Comparison of ENCODE assay signal across 9 cellular contexts in the genomic region with DNA sequence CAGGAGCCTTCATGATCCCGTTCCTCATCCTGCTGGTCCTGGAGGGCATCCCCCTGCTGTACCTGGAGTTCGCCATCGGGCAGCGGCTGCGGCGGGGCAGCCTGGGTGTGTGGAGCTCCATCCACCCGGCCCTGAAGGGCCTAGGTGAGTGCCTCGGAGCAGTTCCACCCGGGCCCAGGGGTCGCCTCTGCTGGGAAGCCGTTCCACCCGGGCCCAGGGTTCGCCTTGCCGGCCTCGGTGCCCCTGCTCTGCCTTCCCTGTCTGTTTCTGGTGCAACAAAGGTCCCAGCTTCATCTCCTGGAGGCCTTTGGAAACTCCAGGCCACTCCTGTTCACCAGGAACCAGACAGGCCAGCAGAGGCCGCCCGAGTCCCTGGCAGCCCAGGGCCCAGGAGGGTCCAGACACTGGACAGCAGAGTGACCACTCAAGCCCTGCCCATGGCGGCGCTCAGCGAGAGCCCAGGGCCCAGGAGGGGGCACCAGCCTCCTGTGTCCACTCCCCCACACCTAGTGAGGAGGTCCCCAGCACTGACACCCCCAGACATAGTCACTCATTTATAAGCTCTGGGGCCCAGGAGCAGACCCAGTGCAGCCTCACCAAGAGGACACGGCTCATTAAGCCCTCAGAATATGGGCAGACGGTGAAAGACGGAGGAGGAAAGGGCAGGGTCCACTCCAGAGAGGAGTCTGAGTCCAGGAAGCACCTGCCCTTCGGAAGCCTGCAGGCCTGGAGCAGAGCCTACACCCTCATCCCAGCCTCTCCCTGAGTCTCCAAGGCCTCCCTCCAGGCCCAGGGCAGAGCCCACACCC. TPM values are rescaled to one million over a fixed set of nuclear protein-coding genes. Genes with fewer than 3 reads are reported as not detected.
DNase-seq lines count a peak whose midpoint lies in the region; ATAC-seq and TF ChIP-seq lines count a peak whose summit lies in the region.
"Had no signal": no experiment of that assay in that cellular context is flagged by ENCODE, and none has a peak within 500 bp of the region (broad histone marks: within the 10 kb centered on the region; RNA-seq: fewer than 3 reads in every experiment).

No MANE protein-coding gene starts in this region.

- peak overlapping the region; percentile 72 for H2AK9ac ChIP-seq in IMR-90 (replicated peaks; ENCODE audit: low read depth, low read length, poor library complexity)

- H2BK120ac ChIP-seq in IMR-90 (ENCODE audit: low read depth, low read length), result no peak overlapping the region
- no peak overlapping the region for H2BK120ac ChIP-seq in mesenchymal stem cell (ENCODE audit: low read depth, low read length)

- H4K5ac ChIP-seq in IMR-90 (ENCODE audit: low read depth, low read length), result no peak overlapping the region

- peak; percentile 38 for TF ChIP-seq CTCF in IMR-90 (conservative IDR thresholded peaks at IDR 0.05; ENCODE audit: low read depth, low read length)
- TF ChIP-seq CTCF in astrocyte of the spinal cord (IDR thresholded peaks at IDR 0.05; ENCODE audit: low read depth, low read length), result peak; percentile 51

- H3K4ac ChIP-seq in IMR-90 (ENCODE audit: low read depth, low read length), result no peak overlapping the region
- H3K4ac ChIP-seq in mesenchymal stem cell (ENCODE audit: low read depth in 1 of 2, low read length in 2 of 2), result no peak overlapping the region

- BruUV-seq in IMR-90 (replicated peaks; lab: Mats Ljungman, UMichigan), result no TSS peak

- H2BK15ac ChIP-seq in IMR-90 (ENCODE audit: low read depth, low read length) (no peak overlapping the region), mesenchymal stem cell (ENCODE audit: low read depth, poor library complexity, severe bottlenecking) (no peak overlapping the region)

- H3K9ac ChIP-seq in IMR-90 (ENCODE audit: low read depth, low read length) (no peak overlapping the region), mesenchymal stem cell (ENCODE audit: low read length) (no peak overlapping the region)

- DNase-seq in Caki2 (ENCODE audit: low read depth) (peak; percentile 32), IMR-90 (no peak), astrocyte of the spinal cord (ENCODE audit: low read depth, low spot score) (no peak), mesenchymal stem cell (peak; percentile 13), SJCRH30 (no peak)
- no peak for DNase-seq in stimulated activated CD4-positive, alpha-beta T cell treated with anti-CD3 and anti-CD28 coated beads, Interleukin-2, amount 100 ng/mL, for 48 hours

- intact Hi-C loops in IMR-90 (cut with micrococcal nuclease), result loop anchor here (2.0 kb wide), 1 partner anchor 432 kb away; no protein-coding TSS in a partner anchor

- H3K4me3 ChIP-seq in IMR-90 (ENCODE audit: insufficient read depth, low read depth, low read length), result no peak overlapping the region
- no peak overlapping the region for H3K4me3 ChIP-seq in astrocyte of the spinal cord (ENCODE audit: low read depth, low read length)
- no peak overlapping the region for H3K4me3 ChIP-seq in mesenchymal stem cell (ENCODE audit: insufficient read depth in 1 of 2, low read depth in 1 of 2, low read length in 2 of 2)
- H3K4me3 ChIP-seq in SJCRH30, result no peak overlapping the region

- H3K4me2 ChIP-seq in IMR-90 (ENCODE audit: low read depth, low read length) (no peak overlapping the region), mesenchymal stem cell (ENCODE audit: low read length, poor library complexity, severe bottlenecking) (no peak overlapping the region)

- H3K27me3 ChIP-seq in IMR-90 (ENCODE audit: control insufficient read depth, insufficient read depth, low read length) (peaks cover 28% of the 10 kb centered on the region; the same call in 1 of the 2 replicates), mesenchymal stem cell (ENCODE audit: control insufficient read depth in 1 of 2, insufficient read depth in 1 of 2, low read length in 2 of 2) (peaks cover 12 to 57% of the 10 kb centered on the region in 2 experiments), SJCRH30 (no peaks in the 10 kb centered on the region; the same call in 1 of the 2 replicates)

- H2AFZ ChIP-seq in IMR-90 (replicated peaks; ENCODE audit: low read length, poor library complexity) (no peak overlapping the region), mesenchymal stem cell (ENCODE audit: low read depth, low read length) (no peak overlapping the region)

- H4K91ac ChIP-seq in IMR-90 (ENCODE audit: insufficient read depth, low read depth, low read length) (no peak overlapping the region), mesenchymal stem cell (ENCODE audit: low read length) (no peak overlapping the region)

- H4K8ac ChIP-seq in IMR-90 (ENCODE audit: low read depth in 2 of 2, low read length in 2 of 2), result no peak overlapping the region
- no peak overlapping the region for H4K8ac ChIP-seq in mesenchymal stem cell (ENCODE audit: low read length)

- H3K79me1 ChIP-seq in IMR-90 (ENCODE audit: low read depth in 1 of 2, low read length in 2 of 2), result no peaks in the 10 kb centered on the region
- H3K79me1 ChIP-seq in mesenchymal stem cell (replicated peaks; ENCODE audit: low read length, poor library complexity, severe bottlenecking), result no peaks in the 10 kb centered on the region

- H3K27ac ChIP-seq in IMR-90 (ENCODE audit: insufficient read depth, low read length) (no peak overlapping the region), mesenchymal stem cell (ENCODE audit: low read length, poor library complexity, severe bottlenecking) (no peak overlapping the region), SJCRH30 (no peak overlapping the region)

- peaks cover 6% of the 10 kb centered on the region; the same call in 1 of the 2 replicates for H3K9me1 ChIP-seq in IMR-90 (ENCODE audit: insufficient read depth, low read length)

- peak; percentile 46 for TF ChIP-seq RAD21 in IMR-90 (IDR thresholded peaks at IDR 0.05; ENCODE audit: low read length)

- in situ Hi-C loops in Caki2 (cut with HindIII; ENCODE audit: low pct_unique_long_range_greater_than_20kb, low sequenced_read_pairs), result no loop called here
- in situ Hi-C loops in IMR-90 (cut with MboI; ENCODE audit: low sequenced_read_pairs), result no loop called here
- in situ Hi-C loops in astrocyte of the spinal cord (cut with HindIII; ENCODE audit: low sequenced_read_pairs), result no loop called here

- dilution Hi-C loops in IMR-90 (cut with HindIII; ENCODE audit: low sequenced_read_pairs, unreplicated experiment), result no loop called here

- POLR2A ChIA-PET in IMR-90 (lab: Charles Lee; ENCODE audit: unreplicated experiment), result no interaction called here

- ATAC-seq in IMR-90 (ENCODE audit: low read depth), result peak; percentile 72
- ATAC-seq in HG03342 (IDR thresholded peaks at IDR 0.05; ENCODE audit: unreplicated experiment), result no peak
- ATAC-seq in HG03354 (IDR thresholded peaks at IDR 0.05; ENCODE audit: poor library complexity, severe bottlenecking, unreplicated experiment), result no peak

- no peaks in the 10 kb centered on the region; the same call in 1 of the 2 replicates for H4K20me1 ChIP-seq in IMR-90 (ENCODE audit: insufficient read depth, low read length)

- no peak overlapping the region for H2BK12ac ChIP-seq in mesenchymal stem cell (ENCODE audit: low read length in 2 of 2)

- CTCF ChIA-PET in IMR-90 (lab: Yijun Ruan, JAX), result interaction anchor here (0.5 kb wide), 1 partner anchor 282 kb away, joined by 3 read pairs; no protein-coding TSS in a partner anchor

- H2BK5ac ChIP-seq in IMR-90 (ENCODE audit: low read depth, low read length, poor library complexity, severe bottlenecking), result no peak overlapping the region
- H2BK5ac ChIP-seq in mesenchymal stem cell (ENCODE audit: low read depth, low read length, poor library complexity, severe bottlenecking), result no peak overlapping the region

- H2AK5ac ChIP-seq in IMR-90 (ENCODE audit: low read depth, low read length) (no peak overlapping the region), mesenchymal stem cell (ENCODE audit: low read length, severe bottlenecking) (no peak overlapping the region)

- H3K4me1 ChIP-seq in IMR-90 (ENCODE audit: control insufficient read depth, insufficient read depth, low read length) (peaks cover 3% of the 10 kb centered on the region; the same call in 1 of the 2 replicates), mesenchymal stem cell (ENCODE audit: control insufficient read depth, insufficient read depth, low read depth, low read length) (peaks cover 5% of the 10 kb centered on the region), SJCRH30 (peaks cover 27% of the 10 kb centered on the region)

- no peak for TF ChIP-seq POLR2A in IMR-90 (IDR thresholded peaks at IDR 0.05; ENCODE audit: low read depth, low read length)

- no peak overlapping the region for H3K14ac ChIP-seq in IMR-90 (replicated peaks; ENCODE audit: low read depth, low read length)
- no peak overlapping the region for H3K14ac ChIP-seq in mesenchymal stem cell (ENCODE audit: low read length in 2 of 2)

- 80% methylated on average over 8 of the region's 24 CpGs; no CpG with 5 or more reads in 1 of the 2 experiments for WGBS in IMR-90 (ENCODE audit: extremely low coverage in 2 of 2, insufficient read length in 1 of 2), 2 experiments
- 67% methylated on average over 22 of the region's 24 CpGs for WGBS in mesenchymal stem cell

- H3K18ac ChIP-seq in IMR-90 (ENCODE audit: low read depth, low read length) (no peak overlapping the region), mesenchymal stem cell (ENCODE audit: low read depth in 1 of 2, low read length in 2 of 2) (no peak overlapping the region)

- H2BK20ac ChIP-seq in IMR-90 (ENCODE audit: low read depth, low read length), result no peak overlapping the region

- H3K36me3 ChIP-seq in IMR-90 (ENCODE audit: control insufficient read depth, insufficient read depth, low read length) (no peaks in the 10 kb centered on the region), mesenchymal stem cell (ENCODE audit: control insufficient read depth in 1 of 2, insufficient read depth in 2 of 2, low read depth in 1 of 2, low read length in 2 of 2) (no peaks in the 10 kb centered on the region), SJCRH30 (no peaks in the 10 kb centered on the region)

- H3K9me3 ChIP-seq in IMR-90 (ENCODE audit: control insufficient read depth, insufficient read depth, low read length) (0 out of 2 replicates have a peak, but pooled peaks cover 2% of the 10 kb centered on the region), mesenchymal stem cell (ENCODE audit: control insufficient read depth, low read length) (no peaks in the 10 kb centered on the region), SJCRH30 (replicated peaks) (no peaks in the 10 kb centered on the region)

- H3K23ac ChIP-seq in IMR-90 (ENCODE audit: low read depth, low read length), result no peak overlapping the region
- no peak overlapping the region for H3K23ac ChIP-seq in mesenchymal stem cell (ENCODE audit: low read length in 2 of 2)

- H3K56ac ChIP-seq in IMR-90 (ENCODE audit: extremely low read depth, insufficient read depth, low read length), result no peak overlapping the region

RNA-seq across cellular contexts. Expression of a gene that starts 7.6 kb away (rescaled TPM):
- total RNA-seq in Caki2 (2014; rRNA removed; shearing (Covaris generic); ENCODE audit: low replicate concordance), result not detected in 2 replicates
- total RNA-seq in IMR-90 (2012; rRNA removed), result not detected in 2 replicates
- polyA plus RNA-seq in IMR-90 (2012; rRNA removed), result not detected in 2 replicates
- not detected in 2 replicates for polyA plus RNA-seq in IMR-90 (2012; cell fraction: cytosol; rRNA removed)
- polyA plus RNA-seq in IMR-90 (2012; cell fraction: nucleus; rRNA removed; ENCODE audit: low replicate concordance), result 0.01 TPM in 1 of 2 replicates, not detected in the other
- not detected for polyA plus RNA-seq in mesenchymal stem cell (2013, experiment 1 of 2)
- not detected for polyA plus RNA-seq in mesenchymal stem cell (2013, experiment 2 of 2)
- total RNA-seq in SJCRH30 (2014; rRNA removed; shearing (Covaris generic)), result not detected in 2 replicates
- total RNA-seq: T-helper 1 cell treated with Interleukin-12 subunit alpha and Interleukin-12 subunit beta and Interleukin-4 antibody, amounts not matched to agents 30 ng/mL and 1 ng/mL, for 36 hours had no signal

RNA-seq across cellular contexts. Expression of a gene that starts 16.2 kb away (rescaled TPM):
- total RNA-seq in Caki2 (2014; rRNA removed; shearing (Covaris generic); ENCODE audit: low replicate concordance), result not detected in 2 replicates
- not detected in 2 replicates for total RNA-seq in IMR-90 (2012; rRNA removed)
- not detected in 2 replicates for polyA plus RNA-seq in IMR-90 (2012; rRNA removed)
- polyA plus RNA-seq in IMR-90 (2012; cell fraction: cytosol; rRNA removed), result not detected in 2 replicates
- polyA plus RNA-seq in IMR-90 (2012; cell fraction: nucleus; rRNA removed; ENCODE audit: low replicate concordance), result not detected in 2 replicates
- not detected for polyA plus RNA-seq in mesenchymal stem cell (2013, experiment 1 of 2)
- polyA plus RNA-seq in mesenchymal stem cell (2013, experiment 2 of 2), result not detected
- not detected in 2 replicates for total RNA-seq in SJCRH30 (2014; rRNA removed; shearing (Covaris generic))
- total RNA-seq: T-helper 1 cell treated with Interleukin-12 subunit alpha and Interleukin-12 subunit beta and Interleukin-4 antibody, amounts not matched to agents 30 ng/mL and 1 ng/mL, for 36 hours had no signal

Comparison
In these comparisons a context has a peak if more than half of its experiments do, and no peak if none do; other contexts are left out.
1. DNase-seq: peak in Caki2 (single experiment) and mesenchymal stem cell (single experiment); none in IMR-90 (single experiment), astrocyte of the spinal cord (single experiment), SJCRH30 (0 of 2) and stimulated activated CD4-positive, alpha-beta T cell treated with anti-CD3 and anti-CD28 coated beads, Interleukin-2, amount 100 ng/mL, for 48 hours (0 of 2).